36 cellular contexts compared by ENCODE assay signal in the genomic region with DNA sequence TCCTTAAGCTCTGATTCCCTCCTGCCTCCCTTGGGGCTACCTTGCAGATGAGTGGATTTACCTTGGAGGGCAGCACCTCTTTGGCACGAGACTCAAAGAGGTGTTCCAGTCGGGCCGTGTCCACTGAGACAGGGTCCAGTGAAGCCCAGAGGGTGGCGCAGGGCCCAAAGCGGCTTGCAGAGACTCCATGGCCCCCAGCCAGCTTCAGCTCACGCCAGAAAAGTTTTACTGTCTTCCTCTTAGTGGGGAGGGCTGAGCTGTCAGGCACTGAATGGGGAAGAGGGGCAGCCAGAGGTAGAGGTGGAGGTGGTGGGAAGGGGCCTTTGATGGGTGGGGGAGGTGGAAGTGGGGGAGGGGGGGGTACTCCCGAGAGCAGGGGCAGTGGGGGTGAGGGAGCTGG.
"Had no signal": no experiment of that assay in that cellular context is flagged by ENCODE, and none has a peak within 500 bp of the region (broad histone marks: within the 10 kb centered on the region; RNA-seq: fewer than 3 reads in every experiment).

No MANE protein-coding gene starts in this region.

- H3K27me3 Mint-ChIP-seq: activated CD4-positive, alpha-beta memory T cell treated with anti-CD3 and anti-CD28 coated beads, Interleukin-2, amount 10 ng/mL, durations not matched to agents 7 days and 5 days; activated CD4-positive, alpha-beta T cell treated with anti-CD3 and anti-CD28 coated beads for 36 hours; activated CD8-positive, alpha-beta memory T cell treated with anti-CD3 and anti-CD28 coated beads, Interleukin-2, amount 10 ng/mL, durations not matched to agents 7 days and 5 days; activated naive CD8-positive, alpha-beta T cell treated with anti-CD3 and anti-CD28 coated beads for 36 hours; activated T-helper 17 cell treated with anti-CD3 and anti-CD28 coated beads, Interleukin-2, amount 50 U/mL, for 72 hours had no signal

- H3K9me3 ChIP-seq: SJCRH30 had no signal

- H3K27ac ChIP-seq: brain microvascular endothelial cell, PC-9, SJCRH30, SK-N-MC had no signal

- H3K4me3 Mint-ChIP-seq: activated CD4-positive, alpha-beta memory T cell treated with anti-CD3 and anti-CD28 coated beads, Interleukin-2, amount 10 ng/mL, durations not matched to agents 7 days and 5 days; activated CD4-positive, alpha-beta T cell treated with anti-CD3 and anti-CD28 coated beads for 36 hours; activated CD8-positive, alpha-beta memory T cell treated with anti-CD3 and anti-CD28 coated beads, Interleukin-2, amount 10 ng/mL, durations not matched to agents 7 days and 5 days; activated naive CD8-positive, alpha-beta T cell treated with anti-CD3 and anti-CD28 coated beads for 36 hours; activated T-cell treated with anti-CD3 and anti-CD28 coated beads, Interleukin-2, amount 50 U/mL, for 72 hours; activated T-helper 17 cell treated with anti-CD3 and anti-CD28 coated beads, Interleukin-2, amount 50 U/mL, for 72 hours; T-helper 2 cell treated with Interferon-gamma antibody and Interleukin-4, amounts not matched to agents 5 μg/mL and 100 μg/mL, for 36 hours; WTC11 had no signal

- DNase-seq: activated CD4-positive, alpha-beta memory T cell treated with anti-CD3 and anti-CD28 coated beads, Interleukin-2, amount 10 ng/mL, durations not matched to agents 7 days and 5 days; activated CD4-positive, alpha-beta T cell treated with anti-CD3 and anti-CD28 coated beads for 36 hours; activated CD8-positive, alpha-beta memory T cell treated with anti-CD3 and anti-CD28 coated beads for 24 hours; activated CD8-positive, alpha-beta memory T cell treated with anti-CD3 and anti-CD28 coated beads, Interleukin-2, amount 10 ng/mL, durations not matched to agents 7 days and 5 days; activated effector memory CD4-positive, alpha-beta T cell treated with anti-CD3 and anti-CD28 coated beads, Interleukin-2, amount 50 U/mL, for 16 hours; activated naive CD4-positive, alpha-beta T cell; activated naive CD4-positive, alpha-beta T cell treated with anti-CD3 and anti-CD28 coated beads, Interleukin-2, amount 50 U/mL, for 16 hours; activated naive CD8-positive, alpha-beta T cell treated with anti-CD3 and anti-CD28 coated beads for 36 hours; activated T-cell treated with anti-CD3 and anti-CD28 coated beads, Interleukin-2, amount 50 U/mL, for 1 hour; activated T-cell treated with anti-CD3 and anti-CD28 coated beads, Interleukin-2, amount 50 U/mL, for 72 hours; amniotic stem cell; aorta; brain microvascular endothelial cell; central memory CD4-positive, alpha-beta T cell; NCI-H1092 treated with DMSO at 0.1 percent for 48 hours; NCI-H1417; NCI-H146; NCI-H187; NCI-H2029 treated with DMSO at 0.1 percent for 48 hours; NCI-H2107; NCI-H2171 treated with DMSO at 0.1 percent for 48 hours; NCI-H2227 treated with DMSO at 0.1 percent for 48 hours; NCI-H446; NCI-H510A treated with DMSO at 0.1 percent for 48 hours; NCI-H69; NCI-H82; NK-92 treated with Interleukin-12 subunit alpha and Interleukin-12 subunit beta, amount 100 ng/mL, for 24 hours; PC-9; SHP77; SJCRH30 had no signal

- H3K27me3 ChIP-seq: brain microvascular endothelial cell, SJCRH30 had no signal

- H3K4me3 ChIP-seq: K562, PC-9, SJCRH30, SK-N-MC had no signal

- H3K9me3 Mint-ChIP-seq: activated CD4-positive, alpha-beta memory T cell treated with anti-CD3 and anti-CD28 coated beads, Interleukin-2, amount 10 ng/mL, durations not matched to agents 7 days and 5 days; activated naive CD8-positive, alpha-beta T cell treated with anti-CD3 and anti-CD28 coated beads for 36 hours; activated T-cell treated with anti-CD3 and anti-CD28 coated beads, Interleukin-2, amount 50 U/mL, for 72 hours; activated T-helper 17 cell treated with anti-CD3 and anti-CD28 coated beads, Interleukin-2, amount 50 U/mL, for 72 hours; T-helper 2 cell treated with Interferon-gamma antibody and Interleukin-4, amounts not matched to agents 5 μg/mL and 100 μg/mL, for 36 hours; WTC11 had no signal

- ATAC-seq: activated CD4-positive, alpha-beta T cell treated with anti-CD3 and anti-CD28 coated beads for 36 hours; activated CD4-positive, CD25-positive, alpha-beta regulatory T cell treated with anti-CD3 and anti-CD28 coated beads, Interleukin-2, amount 50 U/mL, for 24 hours; activated CD8-positive, alpha-beta memory T cell treated with anti-CD3 and anti-CD28 coated beads, Interleukin-2, amount 10 ng/mL, durations not matched to agents 7 days and 5 days; activated T-cell treated with anti-CD3 and anti-CD28 coated beads, Interleukin-2, amount 50 U/mL, for 72 hours; activated T-helper 17 cell treated with anti-CD3 and anti-CD28 coated beads, Interleukin-2, amount 50 U/mL, for 72 hours; K562; WTC11 had no signal

- H3K27ac Mint-ChIP-seq: activated CD4-positive, alpha-beta T cell treated with anti-CD3 and anti-CD28 coated beads for 36 hours; activated CD8-positive, alpha-beta memory T cell treated with anti-CD3 and anti-CD28 coated beads, Interleukin-2, amount 10 ng/mL, durations not matched to agents 7 days and 5 days; activated naive CD8-positive, alpha-beta T cell treated with anti-CD3 and anti-CD28 coated beads for 36 hours; activated T-cell treated with anti-CD3 and anti-CD28 coated beads, Interleukin-2, amount 50 U/mL, for 72 hours; activated T-helper 17 cell treated with anti-CD3 and anti-CD28 coated beads, Interleukin-2, amount 50 U/mL, for 72 hours; T-helper 2 cell treated with Interferon-gamma antibody and Interleukin-4, amounts not matched to agents 5 μg/mL and 100 μg/mL, for 36 hours; WTC11 had no signal
